ENCODE assay signal across 8 cellular contexts in the genomic region with DNA sequence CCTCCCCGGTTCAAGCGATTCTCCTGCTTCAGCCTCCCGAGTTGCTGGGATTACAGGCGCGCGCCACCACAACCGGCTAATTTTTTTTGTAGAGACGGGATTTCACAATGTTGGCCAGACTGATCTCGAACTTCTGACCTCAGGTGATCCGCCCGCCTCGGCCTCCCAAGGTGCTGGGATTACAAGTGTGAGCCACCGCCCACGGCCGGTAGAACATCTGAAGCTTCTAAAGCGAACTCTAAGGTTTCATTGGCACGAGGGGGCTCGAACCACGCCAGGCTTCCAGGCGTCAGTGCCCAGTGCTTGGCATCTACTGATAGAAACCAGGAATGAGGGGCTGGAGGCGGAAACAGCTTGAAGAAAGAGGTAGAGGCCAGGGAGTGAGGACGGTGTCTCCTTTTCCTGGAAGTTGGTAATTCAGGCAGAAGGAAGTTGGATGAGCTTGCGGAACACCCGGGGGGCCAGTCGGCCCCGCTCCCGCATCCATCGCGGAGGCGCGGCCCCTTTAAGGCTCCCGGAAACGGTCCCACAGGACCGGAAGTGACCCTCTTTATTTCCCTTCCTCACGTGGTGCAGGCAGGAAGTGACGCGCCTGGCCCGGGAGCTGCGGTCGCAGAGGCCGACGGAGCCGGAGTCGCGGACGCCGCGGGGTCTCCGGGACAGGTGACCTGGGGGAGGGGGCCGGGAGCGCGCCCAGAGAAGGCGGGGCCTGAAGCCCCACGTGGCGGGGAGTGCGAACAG. TPM values are rescaled to one million over a fixed set of nuclear protein-coding genes. Genes with fewer than 3 reads are reported as not detected.
A peak's percentile ranks its signal among the peaks of the same experiment; 100 is the strongest.
DNase-seq lines count a peak whose midpoint lies in the region; ATAC-seq lines count a peak whose summit lies in the region.

Gene CCDC9, plus strand, starts transcription at position 579 of the 741 bp plus-strand sequence. CDS start 1,876 bp downstream, outside the sequence.

- no peaks in the 10 kb centered on the region for H3K9me3 ChIP-seq in ectodermal cell (ENCODE audit: control insufficient read depth, low read length)

- H3K36me3 ChIP-seq in ectodermal cell (ENCODE audit: control insufficient read depth, insufficient read depth, low read length), result peaks cover 19% of the 10 kb centered on the region

- no peaks in the 10 kb centered on the region for H3K27me3 ChIP-seq in ectodermal cell (ENCODE audit: control insufficient read depth, insufficient read depth, low read length, poor library complexity, severe bottlenecking)

- peak within 1 kb of the TSS; percentile 79 for H3K27ac ChIP-seq in ectodermal cell (ENCODE audit: insufficient read depth, low read depth, low read length, poor library complexity, severe bottlenecking)

- peaks cover 8% of the 10 kb centered on the region for H3K4me1 ChIP-seq in ectodermal cell (ENCODE audit: control insufficient read depth, insufficient read depth, low read length)

- ATAC-seq in GM19324 (IDR thresholded peaks at IDR 0.05; ENCODE audit: low FRiP score, unreplicated experiment) (peak; percentile 55), HG03460 (IDR thresholded peaks at IDR 0.05; ENCODE audit: unreplicated experiment) (peak; percentile 46)

- 26% methylated on average over 56 of the region's 56 CpGs for WGBS in ectodermal cell, 2 experiments

- H3K4me3 ChIP-seq in ectodermal cell (ENCODE audit: insufficient read depth, low read depth, low read length), result peak within 1 kb of the TSS; percentile 63

- DNase-seq in C1 segment of cervical spinal cord (lab: John Stamatoyannopoulos, UW), result peak; percentile 92 to 100 (median 98)
- peak; percentile 92 for DNase-seq in NCI-H524 treated with DMSO at 0.1 percent for 48 hours (lab: John Stamatoyannopoulos, UW)
- peak; percentile 91 to 95 for DNase-seq in activated CD4-positive, alpha-beta T cell treated with anti-CD3 and anti-CD28 coated beads, Interleukin-2, amount 50 U/mL, for 24 hours (ENCODE audit: low read depth in 1 of 2, low spot score in 1 of 2)
- DNase-seq in medulla oblongata (ENCODE audit: extremely low spot score), result peak; percentile 97
- peak; percentile 85 for DNase-seq in stimulated activated CD8-positive, alpha-beta memory T cell treated with anti-CD3 and anti-CD28 coated beads, Interleukin-12 subunit alpha, Interleukin-12 subunit beta, amount 100 ng/mL, for 4 hours (ENCODE audit: low read depth)

RNA-seq across cellular contexts. Expression of gene CCDC9, which starts in this region (rescaled TPM):
- polyA plus RNA-seq in ectodermal cell (2013, experiment 1 of 4), result 35.5 TPM
- polyA plus RNA-seq in ectodermal cell (2013, experiment 2 of 4), result 34.5 TPM
- 21.2 TPM for polyA plus RNA-seq in ectodermal cell (2013, experiment 3 of 4)
- 21.1 TPM for polyA plus RNA-seq in ectodermal cell (2013, experiment 4 of 4)

Comparison
In these comparisons a context has a peak if more than half of its experiments do, and no peak if none do; other contexts are left out.
1. Peak in every context shown above with its lines: DNase-seq, ATAC-seq, H3K4me3 ChIP-seq and H3K27ac ChIP-seq.